10 cellular contexts compared by ENCODE assay signal in genomic region chr15:85545185-85545584, GRCh38.
DNase-seq lines count a peak whose midpoint lies in the region; ATAC-seq and TF ChIP-seq lines count a peak whose summit lies in the region.
"Had no signal": no experiment of that assay in that cellular context is flagged by ENCODE, and none has a peak within 500 bp of the region (broad histone marks: within the 10 kb centered on the region; RNA-seq: fewer than 3 reads in every experiment).

No MANE protein-coding gene starts in this region.

- no peak overlapping the region for H3K4me3 ChIP-seq in right cardiac atrium (ENCODE audit: low read length)
- H3K4me3 ChIP-seq in stomach, result peak overlapping the region in 2 of 4 donors; percentile 23 to 26
- H3K4me3 ChIP-seq: SK-N-MC had no signal

- peak overlapping the region; percentile 60 for H3K27ac ChIP-seq in right cardiac atrium (ENCODE audit: low read length)
- peak overlapping the region; percentile 70 to 85 (median 81) for H3K27ac ChIP-seq in stomach
- H3K27ac ChIP-seq: SK-N-MC had no signal

- no peaks in the 10 kb centered on the region for H3K27me3 ChIP-seq in right cardiac atrium (ENCODE audit: control insufficient read depth, insufficient read depth)
- no peaks in the 10 kb centered on the region for H3K27me3 ChIP-seq in stomach

- TF ChIP-seq CTCF in WTC11 (IDR thresholded peaks at IDR 0.05) (no peak), stomach (IDR thresholded peaks at IDR 0.05) (no peak)
- TF ChIP-seq CTCF in activated CD8-positive, alpha-beta T cell treated with anti-CD3 and anti-CD28 coated beads for 36 hours (IDR thresholded peaks at IDR 0.05), result no peak

- 0 out of 2 replicates have a peak overlapping the region, but pooled peaks have one; percentile 21 for H3K27ac Mint-ChIP-seq in WTC11
- H3K27ac Mint-ChIP-seq in activated CD8-positive, alpha-beta T cell treated with anti-CD3 and anti-CD28 coated beads for 36 hours, result no peak overlapping the region

- peaks cover 22% of the 10 kb centered on the region for H3K4me1 Mint-ChIP-seq in WTC11
- H3K4me1 Mint-ChIP-seq in activated CD8-positive, alpha-beta T cell treated with anti-CD3 and anti-CD28 coated beads for 36 hours (ENCODE audit: low read depth), result peaks cover 78% of the 10 kb centered on the region
- peaks cover 67% of the 10 kb centered on the region for H3K4me1 Mint-ChIP-seq in activated T-cell treated with anti-CD3 and anti-CD28 coated beads, Interleukin-2, amount 50 U/mL, for 4 hours (ENCODE audit: low read depth)

- peaks cover 0 to 2% (median 0%) of the 10 kb centered on the region in 4 donors for H3K36me3 ChIP-seq in stomach

- DNase-seq in H4 (ENCODE audit: low spot score) (peak; percentile 5), WTC11 (ENCODE audit: low spot score) (no peak), right cardiac atrium (no peak), stomach (no peak)
- no peak for DNase-seq in activated CD8-positive, alpha-beta T cell treated with anti-CD3 and anti-CD28 coated beads for 36 hours
- DNase-seq in activated T-cell treated with anti-CD3 and anti-CD28 coated beads, Interleukin-2, amount 50 U/mL, for 4 hours, result no peak
- no peak for DNase-seq in activated CD4-positive, CD25-positive, alpha-beta regulatory T cell (lab: John Stamatoyannopoulos, UW)
- DNase-seq: DND-41 had no signal

- 40% methylated on average over 1 of the region's 1 CpG for WGBS in right cardiac atrium
- WGBS in stomach, 5 donors, result 29 to 61% (median 49%) methylated on average over 1 of the region's 1 CpG

- POLR2A ChIA-PET in WTC11 (lab: Charles Lee), result no interaction called here
- POLR2A ChIA-PET in activated CD8-positive, alpha-beta T cell treated with anti-CD3 and anti-CD28 coated beads for 36 hours (lab: Charles Lee), result no interaction called here

- TF ChIP-seq EP300 in stomach (IDR thresholded peaks at IDR 0.05), result no peak

- H3K27me3 Mint-ChIP-seq in WTC11 (ENCODE audit: low read depth), result no peaks in the 10 kb centered on the region
- H3K27me3 Mint-ChIP-seq in activated CD8-positive, alpha-beta T cell treated with anti-CD3 and anti-CD28 coated beads for 36 hours, result no peaks in the 10 kb centered on the region
- H3K27me3 Mint-ChIP-seq in activated T-cell treated with anti-CD3 and anti-CD28 coated beads, Interleukin-2, amount 50 U/mL, for 4 hours (ENCODE audit: low read depth), result no peaks in the 10 kb centered on the region

- H3K9me3 ChIP-seq in right cardiac atrium (ENCODE audit: control insufficient read depth, low read length) (no peaks in the 10 kb centered on the region), stomach (no peaks in the 10 kb centered on the region)

- peaks cover 9% of the 10 kb centered on the region for H3K4me1 ChIP-seq in right cardiac atrium (ENCODE audit: control insufficient read depth, insufficient read depth, low read length)
- H3K4me1 ChIP-seq in stomach, result peaks cover 38 to 74% (median 46%) of the 10 kb centered on the region in 4 donors

- ATAC-seq in WTC11 (no peak), right cardiac atrium (peak; percentile 65 to 69), HG03097 (IDR thresholded peaks at IDR 0.05; ENCODE audit: low FRiP score, unreplicated experiment) (no peak)
- ATAC-seq in activated CD8-positive, alpha-beta T cell treated with anti-CD3 and anti-CD28 coated beads for 36 hours, result no peak
- ATAC-seq in activated T-cell treated with anti-CD3 and anti-CD28 coated beads, Interleukin-2, amount 50 U/mL, for 4 hours, result no peak

- H3K9me3 Mint-ChIP-seq in WTC11, result no peaks in the 10 kb centered on the region
- no peaks in the 10 kb centered on the region for H3K9me3 Mint-ChIP-seq in activated CD8-positive, alpha-beta T cell treated with anti-CD3 and anti-CD28 coated beads for 36 hours
- no peaks in the 10 kb centered on the region for H3K9me3 Mint-ChIP-seq in activated T-cell treated with anti-CD3 and anti-CD28 coated beads, Interleukin-2, amount 50 U/mL, for 4 hours

- CTCF ChIA-PET in WTC11 (lab: Charles Lee), result interaction anchor here (0.6 to 2.6 kb wide), 2 partner anchors 12 to 249 kb away, joined by 5 to 17 read pairs; no protein-coding TSS in a partner anchor
- CTCF ChIA-PET in activated CD8-positive, alpha-beta T cell treated with anti-CD3 and anti-CD28 coated beads for 36 hours (lab: Charles Lee), result interaction anchor here (0.9 to 2.1 kb wide), 4 partner anchors 11 to 71 kb away, joined by 3 to 6 read pairs (median 6); no protein-coding TSS in a partner anchor

- H3K36me3 Mint-ChIP-seq in WTC11, result no peaks in the 10 kb centered on the region; the same call in 1 of the 2 replicates
- peaks cover 7% of the 10 kb centered on the region for H3K36me3 Mint-ChIP-seq in activated CD8-positive, alpha-beta T cell treated with anti-CD3 and anti-CD28 coated beads for 36 hours (ENCODE audit: low read depth)
- H3K36me3 Mint-ChIP-seq in activated T-cell treated with anti-CD3 and anti-CD28 coated beads, Interleukin-2, amount 50 U/mL, for 4 hours (ENCODE audit: insufficient read depth), result peaks cover 20% of the 10 kb centered on the region

- intact Hi-C loops in right cardiac atrium (cut with DNase I), result no loop called here
- intact Hi-C loops in stomach (cut with DNase I; ENCODE audit: low total_unique reads), result no loop called here
- intact Hi-C loops in activated CD8-positive, alpha-beta T cell treated with anti-CD3 and anti-CD28 coated beads for 36 hours (cut with micrococcal nuclease), result loop anchor here (2.0 kb wide), 1 partner anchor 36 kb away; no protein-coding TSS in a partner anchor

- no peak overlapping the region for H3K4me3 Mint-ChIP-seq in WTC11
- H3K4me3 Mint-ChIP-seq in activated CD8-positive, alpha-beta T cell treated with anti-CD3 and anti-CD28 coated beads for 36 hours, result no peak overlapping the region
- no peak overlapping the region for H3K4me3 Mint-ChIP-seq in activated T-cell treated with anti-CD3 and anti-CD28 coated beads, Interleukin-2, amount 50 U/mL, for 4 hours

- no peak for TF ChIP-seq POLR2A in stomach (IDR thresholded peaks at IDR 0.05)

TF ChIP-seq in WTC11, 78 proteins besides CTCF, POLR2A, EP300 and RAD21 (continues in another document):
- TF ChIP-seq AFF4 (CRISPR knock-in tag; IDR thresholded peaks at IDR 0.05; ENCODE audit: borderline replicate concordance) (no peak), CREM (CRISPR knock-in tag; IDR thresholded peaks at IDR 0.05) (no peak), CDX4 (CRISPR knock-in tag; IDR thresholded peaks at IDR 0.05; ENCODE audit: borderline replicate concordance) (no peak), GRHL2 (CRISPR knock-in tag; IDR thresholded peaks at IDR 0.05; ENCODE audit: insufficient replicate concordance, severe bottlenecking) (no peak), ZNF219 (CRISPR knock-in tag; IDR thresholded peaks at IDR 0.05; ENCODE audit: borderline replicate concordance) (no peak), ELF4 (CRISPR knock-in tag; IDR thresholded peaks at IDR 0.05; ENCODE audit: low read depth) (no peak), ATF2 (CRISPR knock-in tag; IDR thresholded peaks at IDR 0.05; ENCODE audit: borderline replicate concordance, low read depth) (no peak), IRF1 (CRISPR knock-in tag; IDR thresholded peaks at IDR 0.05) (no peak)

Comparison
In these comparisons a context has a peak if more than half of its experiments do, and no peak if none do; other contexts are left out.
1. ATAC-seq: peak in right cardiac atrium (2 of 2); none in WTC11 (single experiment), activated CD8-positive, alpha-beta T cell treated with anti-CD3 and anti-CD28 coated beads for 36 hours (single experiment), HG03097 (single experiment) and activated T-cell treated with anti-CD3 and anti-CD28 coated beads, Interleukin-2, amount 50 U/mL, for 4 hours (0 of 2).